Comparison of ENCODE assay signal across 23 cellular contexts in the genomic region with DNA sequence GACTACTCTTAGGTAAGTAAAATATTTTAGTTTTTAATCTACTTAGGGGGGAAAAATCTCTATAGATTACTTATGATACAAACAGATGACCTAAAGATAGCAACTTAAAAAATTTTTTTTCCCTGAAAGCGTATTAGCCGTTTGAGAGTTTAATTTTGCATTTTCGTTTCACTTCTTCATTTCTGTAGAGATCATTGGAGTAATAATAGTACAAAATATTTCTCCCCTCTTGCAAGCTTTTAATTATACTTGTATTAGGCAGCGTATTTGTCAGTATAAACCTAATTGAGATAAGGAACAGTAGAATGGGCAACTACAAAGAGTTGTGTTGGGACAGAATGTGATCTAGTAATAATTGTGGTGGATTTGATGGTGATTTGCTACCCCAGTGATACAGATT. TPM values are rescaled to one million over a fixed set of nuclear protein-coding genes. Genes with fewer than 3 reads are reported as not detected.
DNase-seq lines count a peak whose midpoint lies in the region; TF ChIP-seq lines count a peak whose summit lies in the region.
"Had no signal": no experiment of that assay in that cellular context is flagged by ENCODE, and none has a peak within 500 bp of the region (broad histone marks: within the 10 kb centered on the region; RNA-seq: fewer than 3 reads in every experiment).

No MANE protein-coding gene starts in this region.

- H3K27ac Mint-ChIP-seq in mesothelial cell of epicardium = no peak overlapping the region
- H3K27ac Mint-ChIP-seq: type B pancreatic cell had no signal

- 97 to 99% methylated on average over 4 of the region's 4 CpGs for WGBS in GM23248 (ENCODE audit: low coverage in 1 of 2, low lambda C conversion rate in 2 of 2, missing lambda C conversion rate in 2 of 2), 2 experiments

- no peaks in the 10 kb centered on the region for H3K27me3 Mint-ChIP-seq in mesothelial cell of epicardium (ENCODE audit: low read depth)
- H3K27me3 Mint-ChIP-seq: CD4-positive, alpha-beta memory T cell; type B pancreatic cell had no signal

- H3K4me3 ChIP-seq in GM08714 (ENCODE audit: low read length) = peak overlapping the region; percentile 33; the same call in 1 of the 2 replicates
- no peak overlapping the region for H3K4me3 ChIP-seq in GM23248
- no peak overlapping the region for H3K4me3 ChIP-seq in PC-9
- H3K4me3 ChIP-seq: gastroesophageal sphincter, K562, left lung had no signal

- peaks cover 58% of the 10 kb centered on the region for H3K4me1 Mint-ChIP-seq in mesothelial cell of epicardium

- in situ Hi-C loops in GM23248 (cut with MboI) = no loop called here
- in situ Hi-C loops in GM13976 (cut with MboI; ENCODE audit: low sequenced_read_pairs, unreplicated experiment) = no loop called here

- POLR2A ChIA-PET in PC-9 (lab: Charles Lee; ENCODE audit: unreplicated experiment) = no interaction called here

- peaks cover 100% of the 10 kb centered on the region for H3K79me2 ChIP-seq in GM23248 (ENCODE audit: insufficient read depth)
- H3K79me2 ChIP-seq in PC-9 (ENCODE audit: low read depth) = peaks cover 97% of the 10 kb centered on the region

- DNase-seq in GM23248 (no peak), PC-9 (no peak), mesothelial cell of epicardium (ENCODE audit: low spot score in 2 of 2, unreplicated experiment in 2 of 2) (no peak), GM13976 (ENCODE audit: low spot score) (no peak), pons (ENCODE audit: low spot score) (no peak), KG1 (lab: John Stamatoyannopoulos, UW) (no peak)
- no peak for DNase-seq in effector CD8-positive, alpha-beta T cell (lab: John Stamatoyannopoulos, UW)
- DNase-seq: activated naive CD4-positive, alpha-beta T cell treated with anti-CD3 and anti-CD28 coated beads, Interleukin-2, amount 50 U/mL, for 16 hours; activated T-cell treated with anti-CD3 and anti-CD28 coated beads, Interleukin-2, amount 50 U/mL, for 48 hours; CD4-positive, alpha-beta memory T cell; cortex of kidney; DMS79; left lung; NCI-H1048; NCI-H2029 treated with DMSO at 0.1 percent for 48 hours; Right ventricle myocardium superior; stimulated activated naive CD4-positive, alpha-beta T cell; T-helper 2 cell had no signal

- H3K9me2 ChIP-seq in GM23248 (ENCODE audit: insufficient read depth) (no peaks in the 10 kb centered on the region), PC-9 (ENCODE audit: insufficient read depth) (no peaks in the 10 kb centered on the region)

- H2AFZ ChIP-seq in GM23248 (no peak overlapping the region), PC-9 (no peak overlapping the region)

- CTCF ChIA-PET in PC-9 (lab: Charles Lee) = no interaction called here

- peaks cover 34% of the 10 kb centered on the region for H3K36me3 Mint-ChIP-seq in mesothelial cell of epicardium

- H3K27me3 ChIP-seq in GM23248 (replicated peaks; ENCODE audit: insufficient read depth) (no peaks in the 10 kb centered on the region), PC-9 (ENCODE audit: insufficient read depth, low read depth) (no peaks in the 10 kb centered on the region)
- H3K27me3 ChIP-seq: gastroesophageal sphincter, left lung had no signal

- no peaks in the 10 kb centered on the region for H4K20me1 ChIP-seq in GM23248 (ENCODE audit: insufficient read depth)
- H4K20me1 ChIP-seq in PC-9 (ENCODE audit: insufficient read depth) = peaks cover 74% of the 10 kb centered on the region

- H3K9me3 ChIP-seq in GM23248 (ENCODE audit: low read depth) (no peaks in the 10 kb centered on the region), PC-9 (ENCODE audit: insufficient read depth, low read depth) (no peaks in the 10 kb centered on the region)
- H3K9me3 ChIP-seq: gastroesophageal sphincter, left lung had no signal

- H3F3A ChIP-seq in GM23248 (ENCODE audit: insufficient read depth) = peaks cover 27% of the 10 kb centered on the region
- H3F3A ChIP-seq in PC-9 (ENCODE audit: insufficient read depth, low read depth) = peaks cover 39% of the 10 kb centered on the region

- H3K36me3 ChIP-seq in GM23248 (ENCODE audit: low read depth) = peaks cover 17% of the 10 kb centered on the region; the same call in 1 of the 2 replicates
- peaks cover 59% of the 10 kb centered on the region for H3K36me3 ChIP-seq in PC-9 (ENCODE audit: low read depth)

- peak overlapping the region; percentile 41 for H3K4me3 Mint-ChIP-seq in mesothelial cell of epicardium
- H3K4me3 Mint-ChIP-seq: CD4-positive, alpha-beta memory T cell; type B pancreatic cell had no signal

- peaks cover 45% of the 10 kb centered on the region for H3K4me1 ChIP-seq in GM23248 (ENCODE audit: insufficient read depth)
- peaks cover 38% of the 10 kb centered on the region for H3K4me1 ChIP-seq in PC-9 (replicated peaks; ENCODE audit: insufficient read depth)

- no TSS peak for BruUV-seq in PC-9 (replicated peaks; lab: Mats Ljungman, UMichigan)

- intact Hi-C loops in PC-9 (cut with micrococcal nuclease; ENCODE audit: unreplicated experiment) = loop anchor here (2.0 kb wide), 1 partner anchor 57 kb away; no protein-coding TSS in a partner anchor

- H3K4me2 ChIP-seq in GM23248 (ENCODE audit: unreplicated experiment) = peak overlapping the region; percentile 25
- H3K4me2 ChIP-seq in PC-9 = 0 out of 2 replicates have a peak overlapping the region, but pooled peaks have one; percentile 11

- no peak overlapping the region for H3K27ac ChIP-seq in GM23248
- H3K27ac ChIP-seq in PC-9 = no peak overlapping the region
- H3K27ac ChIP-seq: gastroesophageal sphincter, HL-60, left lung had no signal

- H3K9me3 Mint-ChIP-seq in mesothelial cell of epicardium = no peaks in the 10 kb centered on the region
- H3K9me3 Mint-ChIP-seq: CD4-positive, alpha-beta memory T cell; type B pancreatic cell had no signal

- TF ChIP-seq CTCF in PC-9 (conservative IDR thresholded peaks at IDR 0.05) (no peak), mesothelial cell of epicardium (IDR thresholded peaks at IDR 0.05; ENCODE audit: unreplicated experiment) (no peak), GM13976 (IDR thresholded peaks at IDR 0.05; ENCODE audit: borderline replicate concordance, control extremely low read depth, extremely low read depth, insufficient read depth, missing control alignments) (no peak)

- no peak overlapping the region for H3K9ac ChIP-seq in GM23248

RNA-seq across cellular contexts. Expression of a gene that starts 10.3 kb away (rescaled TPM):
- 39.1 and 53.2 TPM in 2 replicates for total RNA-seq in GM23248 (2014; rRNA removed; shearing (Covaris generic))
- polyA plus RNA-seq in GM23248 (2016; fragmentation: Nextera tagmentation; extraction: Ambion mirVana) = 27.9 and 28.6 TPM in 2 replicates
- total RNA-seq in PC-9 (2021) (119 and 138 TPM in 2 replicates), mesothelial cell of epicardium (323 to 328 TPM (median 325 TPM) in 3 replicates)

RNA-seq across cellular contexts. Expression of a gene that starts 50.9 kb away (rescaled TPM):
- 81.9 and 95.9 TPM in 2 replicates for total RNA-seq in GM23248 (2014; rRNA removed; shearing (Covaris generic))
- 84.5 and 84.9 TPM in 2 replicates for polyA plus RNA-seq in GM23248 (2016; fragmentation: Nextera tagmentation; extraction: Ambion mirVana)
- total RNA-seq in PC-9 (2021) (1.4 and 1.9 TPM in 2 replicates), mesothelial cell of epicardium (153 to 168 TPM (median 164 TPM) in 3 replicates)
- polyA plus RNA-seq: CD4-positive, alpha-beta memory T cell had no signal

Comparison
In these comparisons a context has a peak if more than half of its experiments do, and no peak if none do; other contexts are left out.
1. RNA of a gene that starts 50.9 kb away (total RNA-seq): 153 to 168 TPM in mesothelial cell of epicardium and 81.9 to 95.9 TPM in GM23248; 1.4 to 1.9 TPM in PC-9; every median in the first group is over 10 times any median in the second.